ENCODE assay signal across 14 cellular contexts in genomic region chr19:55409179-55409578, GRCh38. TPM values are rescaled to one million over a fixed set of nuclear protein-coding genes. Genes with fewer than 3 reads are reported as not detected.
DNase-seq lines count a peak whose midpoint lies in the region; ATAC-seq and TF ChIP-seq lines count a peak whose summit lies in the region.
"Not testable (repeated sequence)": the region's sequence is repeated elsewhere in the genome, so short reads cannot be mapped to it uniquely, and the experiment has no call there.
"Had no signal": no experiment of that assay in that cellular context is flagged by ENCODE, and none has a peak within 500 bp of the region (broad histone marks: within the 10 kb centered on the region; RNA-seq: fewer than 3 reads in every experiment).

No MANE protein-coding gene starts in this region.

- H3K9me2 ChIP-seq in OCI-LY7 (ENCODE audit: insufficient read depth, low read length): not testable (repeated sequence)

- peaks cover 29% of the 10 kb centered on the region for H3K4me1 Mint-ChIP-seq in CD4-positive, alpha-beta T cell (ENCODE audit: low read depth)
- peaks cover 35% of the 10 kb centered on the region for H3K4me1 Mint-ChIP-seq in activated CD4-positive, alpha-beta memory T cell treated with anti-CD3 and anti-CD28 coated beads, Interleukin-2, amount 10 ng/mL, durations not matched to agents 7 days and 5 days
- H3K4me1 Mint-ChIP-seq in activated naive CD8-positive, alpha-beta T cell treated with anti-CD3 and anti-CD28 coated beads, Interleukin-2, amount 50 U/mL, for 24 hours: peaks cover 32% of the 10 kb centered on the region
- H3K4me1 Mint-ChIP-seq in mesothelial cell of epicardium: peaks cover 20% of the 10 kb centered on the region
- H3K4me1 Mint-ChIP-seq in stimulated activated memory B cell treated with anti-CD40 and anti-IgM and Interleukin-4, amounts not matched to agents 10 μg/mL and 1 μg/mL and 100 μg/mL, for 72 hours: peaks cover 17% of the 10 kb centered on the region

- peak overlapping the region; percentile 99 for H3K27ac Mint-ChIP-seq in CD4-positive, alpha-beta T cell
- peak overlapping the region; percentile 97 for H3K27ac Mint-ChIP-seq in activated CD4-positive, alpha-beta memory T cell treated with anti-CD3 and anti-CD28 coated beads, Interleukin-2, amount 10 ng/mL, durations not matched to agents 7 days and 5 days
- H3K27ac Mint-ChIP-seq in activated naive CD8-positive, alpha-beta T cell treated with anti-CD3 and anti-CD28 coated beads, Interleukin-2, amount 50 U/mL, for 24 hours: peak overlapping the region; percentile 98
- peak overlapping the region; percentile 77 for H3K27ac Mint-ChIP-seq in mesothelial cell of epicardium
- peak overlapping the region; percentile 94 for H3K27ac Mint-ChIP-seq in stimulated activated memory B cell treated with anti-CD40 and anti-IgM and Interleukin-4, amounts not matched to agents 10 μg/mL and 1 μg/mL and 100 μg/mL, for 72 hours

- H4K20me1 ChIP-seq in OCI-LY7 (ENCODE audit: insufficient read depth, low read length): peaks cover 20% of the 10 kb centered on the region

- POLR2A ChIA-PET in CD4-positive, alpha-beta T cell (lab: Charles Lee): interaction anchor here (1.1 to 2.7 kb wide), 4 partner anchors 12 to 150 kb away, joined by 3 to 13 read pairs (median 4); no protein-coding TSS in a partner anchor
- POLR2A ChIA-PET in OCI-LY7 (lab: Charles Lee): interaction anchor here (0.6 to 0.7 kb wide), 3 partner anchors 54 to 281 kb away, joined by 3 to 5 read pairs (median 3); no protein-coding TSS in a partner anchor
- POLR2A ChIA-PET in activated CD4-positive, alpha-beta memory T cell treated with anti-CD3 and anti-CD28 coated beads, Interleukin-2, amount 10 ng/mL, durations not matched to agents 7 days and 5 days (lab: Charles Lee): interaction anchor here (0.8 to 4.9 kb wide), 6 partner anchors 9 to 156 kb away, joined by 3 to 77 read pairs (median 4); partner anchors contain the start of genes PPP6R1, RPL28 and TMEM238

- BruUV-seq in OCI-LY7 (replicated peaks; lab: Mats Ljungman, UMichigan): not testable (repeated sequence)

- H3K27me3 ChIP-seq in CD4-positive, alpha-beta T cell (ENCODE audit: control insufficient read depth, insufficient read depth, low read length): not testable (repeated sequence)

- not testable (repeated sequence) for H3K4me3 ChIP-seq in OCI-LY7 (ENCODE audit: low read depth, low read length, poor library complexity, severe bottlenecking)

- H3K27ac ChIP-seq in CD4-positive, alpha-beta T cell (ENCODE audit: low read depth, low read length): not testable (repeated sequence)
- H3K27ac ChIP-seq in OCI-LY7 (ENCODE audit: low read depth, low read length, poor library complexity, severe bottlenecking): peak overlapping the region; percentile 92

- H3K79me2 ChIP-seq in OCI-LY7 (ENCODE audit: insufficient read depth, low read depth, low read length): peaks cover 32% of the 10 kb centered on the region

- TF ChIP-seq CTCF in CD4-positive, alpha-beta T cell (IDR thresholded peaks at IDR 0.05); OCI-LY7 (conservative IDR thresholded peaks at IDR 0.05; ENCODE audit: low read length); mesothelial cell of epicardium (IDR thresholded peaks at IDR 0.05; ENCODE audit: unreplicated experiment): not testable (repeated sequence)

- not testable (repeated sequence) for H3K4me2 ChIP-seq in OCI-LY7 (ENCODE audit: low read length)

- ATAC-seq in CD4-positive, alpha-beta T cell (ENCODE audit: poor library complexity); activated naive CD8-positive, alpha-beta T cell treated with anti-CD3 and anti-CD28 coated beads, Interleukin-2, amount 50 U/mL, for 24 hours; stimulated activated memory B cell treated with anti-CD40 and anti-IgM and Interleukin-4, amounts not matched to agents 10 μg/mL and 1 μg/mL and 100 μg/mL, for 72 hours: not testable (repeated sequence)

- not testable (repeated sequence) for H3K9me3 ChIP-seq in CD4-positive, alpha-beta T cell (ENCODE audit: control insufficient read depth, low read length)
- H3K9me3 ChIP-seq in OCI-LY7 (ENCODE audit: low read length): peaks cover 21% of the 10 kb centered on the region; the same call in 1 of the 2 replicates

- CTCF ChIA-PET in CD4-positive, alpha-beta T cell (lab: Charles Lee); OCI-LY7 (lab: Charles Lee; ENCODE audit: unreplicated experiment): not testable (repeated sequence)
- CTCF ChIA-PET in activated CD4-positive, alpha-beta memory T cell treated with anti-CD3 and anti-CD28 coated beads, Interleukin-2, amount 10 ng/mL, durations not matched to agents 7 days and 5 days (lab: Charles Lee): interaction anchor here (0.6 to 1.7 kb wide), 8 partner anchors 9 to 217 kb away, joined by 3 to 6 read pairs (median 4); no protein-coding TSS in a partner anchor

- peak overlapping the region; percentile 94 for H3K4me3 Mint-ChIP-seq in CD4-positive, alpha-beta T cell
- H3K4me3 Mint-ChIP-seq in activated CD4-positive, alpha-beta memory T cell treated with anti-CD3 and anti-CD28 coated beads, Interleukin-2, amount 10 ng/mL, durations not matched to agents 7 days and 5 days; mesothelial cell of epicardium: not testable (repeated sequence)
- peak overlapping the region; percentile 43 for H3K4me3 Mint-ChIP-seq in activated naive CD8-positive, alpha-beta T cell treated with anti-CD3 and anti-CD28 coated beads, Interleukin-2, amount 50 U/mL, for 24 hours
- H3K4me3 Mint-ChIP-seq in stimulated activated memory B cell treated with anti-CD40 and anti-IgM and Interleukin-4, amounts not matched to agents 10 μg/mL and 1 μg/mL and 100 μg/mL, for 72 hours: peak overlapping the region; percentile 87

- H3K27me3 Mint-ChIP-seq in CD4-positive, alpha-beta T cell; activated naive CD8-positive, alpha-beta T cell treated with anti-CD3 and anti-CD28 coated beads, Interleukin-2, amount 50 U/mL, for 24 hours; stimulated activated memory B cell treated with anti-CD40 and anti-IgM and Interleukin-4, amounts not matched to agents 10 μg/mL and 1 μg/mL and 100 μg/mL, for 72 hours: not testable (repeated sequence)
- peaks cover 16% of the 10 kb centered on the region for H3K27me3 Mint-ChIP-seq in activated CD4-positive, alpha-beta memory T cell treated with anti-CD3 and anti-CD28 coated beads, Interleukin-2, amount 10 ng/mL, durations not matched to agents 7 days and 5 days
- peaks cover 14% of the 10 kb centered on the region for H3K27me3 Mint-ChIP-seq in mesothelial cell of epicardium (ENCODE audit: low read depth)

- peaks cover 28% of the 10 kb centered on the region for H3K4me1 ChIP-seq in OCI-LY7 (ENCODE audit: insufficient read depth, low read length, poor library complexity, severe bottlenecking)

- peaks cover 31% of the 10 kb centered on the region for H3K36me3 ChIP-seq in OCI-LY7 (ENCODE audit: insufficient read depth, low read length)

- peaks cover 35% of the 10 kb centered on the region for H3K36me3 Mint-ChIP-seq in CD4-positive, alpha-beta T cell (ENCODE audit: low read depth)
- H3K36me3 Mint-ChIP-seq in activated CD4-positive, alpha-beta memory T cell treated with anti-CD3 and anti-CD28 coated beads, Interleukin-2, amount 10 ng/mL, durations not matched to agents 7 days and 5 days (ENCODE audit: low read depth): peaks cover 35% of the 10 kb centered on the region
- peaks cover 23% of the 10 kb centered on the region for H3K36me3 Mint-ChIP-seq in activated naive CD8-positive, alpha-beta T cell treated with anti-CD3 and anti-CD28 coated beads, Interleukin-2, amount 50 U/mL, for 24 hours (ENCODE audit: low read depth)
- H3K36me3 Mint-ChIP-seq in mesothelial cell of epicardium: not testable (repeated sequence)
- peaks cover 16% of the 10 kb centered on the region for H3K36me3 Mint-ChIP-seq in stimulated activated memory B cell treated with anti-CD40 and anti-IgM and Interleukin-4, amounts not matched to agents 10 μg/mL and 1 μg/mL and 100 μg/mL, for 72 hours

- not testable (repeated sequence) for DNase-seq in CD4-positive, alpha-beta T cell; OCI-LY7 (ENCODE audit: low spot score); activated CD4-positive, alpha-beta memory T cell treated with anti-CD3 and anti-CD28 coated beads, Interleukin-2, amount 10 ng/mL, durations not matched to agents 7 days and 5 days; activated naive CD8-positive, alpha-beta T cell treated with anti-CD3 and anti-CD28 coated beads, Interleukin-2, amount 50 U/mL, for 24 hours; mesothelial cell of epicardium (ENCODE audit: low spot score in 2 of 2, unreplicated experiment in 2 of 2)

- intact Hi-C loops in CD4-positive, alpha-beta T cell (cut with DNase I, micrococcal nuclease): loop anchor here (2.0 to 10.0 kb wide), 8 partner anchors 24 to 290 kb away; partner anchors contain the start of genes C19orf85 (in 1 of the 2), ISOC2 (in 1 of the 2), KMT5C (in 1 of the 2) and PPP6R1 (in 1 of the 2)
- intact Hi-C loops in OCI-LY7 (cut with micrococcal nuclease; ENCODE audit: unreplicated experiment): not testable (repeated sequence)

- H3K9me3 Mint-ChIP-seq in CD4-positive, alpha-beta T cell; activated CD4-positive, alpha-beta memory T cell treated with anti-CD3 and anti-CD28 coated beads, Interleukin-2, amount 10 ng/mL, durations not matched to agents 7 days and 5 days; mesothelial cell of epicardium; stimulated activated memory B cell treated with anti-CD40 and anti-IgM and Interleukin-4, amounts not matched to agents 10 μg/mL and 1 μg/mL and 100 μg/mL, for 72 hours: not testable (repeated sequence)
- peaks cover 11% of the 10 kb centered on the region for H3K9me3 Mint-ChIP-seq in activated naive CD8-positive, alpha-beta T cell treated with anti-CD3 and anti-CD28 coated beads, Interleukin-2, amount 50 U/mL, for 24 hours

- H2AFZ ChIP-seq in OCI-LY7 (ENCODE audit: low read length): not testable (repeated sequence)

RNA-seq across cellular contexts. Expression of gene UBE2S, which starts 1.6 kb away (rescaled TPM):
- total RNA-seq in CD4-positive, alpha-beta T cell: 10 to 100 TPM; 50.9 to 62.9 TPM
- total RNA-seq in OCI-LY7 (2014; rRNA removed; shearing (Covaris generic)): 682 and 848 TPM in 2 replicates
- total RNA-seq in OCI-LY7 (2022): 285 and 321 TPM in 2 replicates
- total RNA-seq in activated CD4-positive, alpha-beta memory T cell treated with anti-CD3 and anti-CD28 coated beads, Interleukin-2, amount 10 ng/mL, durations not matched to agents 7 days and 5 days: 100 to 1,000 TPM; 277 to 284 TPM
- 65.3 to 77.0 TPM (median 73.2 TPM) in 3 replicates for total RNA-seq in mesothelial cell of epicardium

RNA-seq across cellular contexts. Expression of gene RPL28, which starts 23.4 kb away (rescaled TPM):
- total RNA-seq in CD4-positive, alpha-beta T cell: 1,000 to 10,000 TPM; 3,995 to 4,178 TPM
- total RNA-seq in OCI-LY7 (2014; rRNA removed; shearing (Covaris generic)): 847 and 872 TPM in 2 replicates
- 2,656 and 3,234 TPM in 2 replicates for total RNA-seq in OCI-LY7 (2022)
- 1,000 to 10,000 TPM; 3,004 to 3,026 TPM for total RNA-seq in activated CD4-positive, alpha-beta memory T cell treated with anti-CD3 and anti-CD28 coated beads, Interleukin-2, amount 10 ng/mL, durations not matched to agents 7 days and 5 days
- 1,773 to 1,819 TPM (median 1,790 TPM) in 3 replicates for total RNA-seq in mesothelial cell of epicardium

RNA-seq across cellular contexts. Expression of gene TMEM238, which starts 25.1 kb away (rescaled TPM):
- total RNA-seq in CD4-positive, alpha-beta T cell: 10 to 100 TPM; 14.2 to 14.3 TPM
- 2.6 and 2.7 TPM in 2 replicates for total RNA-seq in OCI-LY7 (2014; rRNA removed; shearing (Covaris generic))
- 6.5 and 7.1 TPM in 2 replicates for total RNA-seq in OCI-LY7 (2022)
- total RNA-seq in activated CD4-positive, alpha-beta memory T cell treated with anti-CD3 and anti-CD28 coated beads, Interleukin-2, amount 10 ng/mL, durations not matched to agents 7 days and 5 days: 10 to 100 TPM; 19.2 to 19.3 TPM
- 2.3 to 2.9 TPM (median 2.3 TPM) in 3 replicates for total RNA-seq in mesothelial cell of epicardium
- total RNA-seq: skeletal muscle tissue had no signal

RNA-seq across cellular contexts. Expression of gene TMEM190, which starts 32.6 kb away (rescaled TPM):
- total RNA-seq in CD4-positive, alpha-beta T cell: not detected
- not detected in 2 replicates for total RNA-seq in OCI-LY7 (2014; rRNA removed; shearing (Covaris generic))
- total RNA-seq in OCI-LY7 (2022) (not detected in 2 replicates), mesothelial cell of epicardium (2.2 to 2.4 TPM (median 2.4 TPM) in 3 replicates)
- total RNA-seq in activated CD4-positive, alpha-beta memory T cell treated with anti-CD3 and anti-CD28 coated beads, Interleukin-2, amount 10 ng/mL, durations not matched to agents 7 days and 5 days: not detected
- total RNA-seq: breast epithelium; Daoy; endothelial cell of umbilical vein; left cardiac atrium; PC-9; pulmonary artery endothelial cell; skeletal muscle tissue; T-helper 1 cell treated with Interleukin-12 subunit alpha and Interleukin-12 subunit beta and Interleukin-4 antibody, amounts not matched to agents 30 ng/mL and 1 ng/mL, for 36 hours had no signal

RNA-seq across cellular contexts. Expression of gene SHISA7, which starts 33.9 kb away (rescaled TPM):
- total RNA-seq in CD4-positive, alpha-beta T cell: not detected
- not detected in 2 replicates for total RNA-seq in OCI-LY7 (2014; rRNA removed; shearing (Covaris generic))
- total RNA-seq in OCI-LY7 (2022) (not detected in 2 replicates), mesothelial cell of epicardium (0.04 TPM in 1 of 3 replicates, not detected in the others)
- total RNA-seq in activated CD4-positive, alpha-beta memory T cell treated with anti-CD3 and anti-CD28 coated beads, Interleukin-2, amount 10 ng/mL, durations not matched to agents 7 days and 5 days: not detected
- total RNA-seq: Daoy; endothelial cell of umbilical vein; left cardiac atrium; PC-9; pulmonary artery endothelial cell; skeletal muscle tissue; T-helper 1 cell treated with Interleukin-12 subunit alpha and Interleukin-12 subunit beta and Interleukin-4 antibody, amounts not matched to agents 30 ng/mL and 1 ng/mL, for 36 hours had no signal
